ENCODE assay signal across 9 cellular contexts in the genomic region with DNA sequence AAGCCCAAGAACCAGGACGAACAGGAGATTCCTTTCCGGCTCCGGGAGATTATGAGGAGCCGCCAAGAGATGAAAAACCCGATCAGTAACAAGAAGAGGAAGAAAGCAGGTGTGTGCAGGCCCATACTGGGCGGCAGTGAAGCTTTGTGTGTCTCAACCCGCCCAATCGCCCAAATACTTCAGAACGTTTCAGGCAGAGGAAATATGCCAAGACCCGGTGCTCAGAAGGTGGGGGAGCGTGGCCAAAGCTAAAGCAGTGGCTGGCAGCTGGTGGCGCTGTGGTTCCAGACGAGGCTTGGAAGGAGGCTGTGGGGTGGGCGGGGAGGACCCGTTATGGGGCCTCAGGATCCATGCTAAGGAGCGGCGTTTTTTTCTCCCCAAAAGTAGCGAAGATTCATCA. TPM values are rescaled to one million over a fixed set of nuclear protein-coding genes. Genes with fewer than 3 reads are reported as not detected.
DNase-seq lines count a peak whose midpoint lies in the region; ATAC-seq and TF ChIP-seq lines count a peak whose summit lies in the region.
"Had no signal": no experiment of that assay in that cellular context is flagged by ENCODE, and none has a peak within 500 bp of the region (broad histone marks: within the 10 kb centered on the region; RNA-seq: fewer than 3 reads in every experiment).

No MANE protein-coding gene starts in this region.

- no peak overlapping the region for H3K27ac ChIP-seq in OCI-LY7 (ENCODE audit: low read depth, low read length, poor library complexity, severe bottlenecking)

- peak overlapping the region; percentile 98 for H3K4me2 ChIP-seq in OCI-LY7 (ENCODE audit: low read length)

- CTCF ChIA-PET in OCI-LY7 (lab: Charles Lee; ENCODE audit: unreplicated experiment): interaction anchor here (0.6 kb wide), 1 partner anchor 342 kb away, joined by 3 read pairs; no protein-coding TSS in a partner anchor

- H2AFZ ChIP-seq in OCI-LY7 (ENCODE audit: low read length): no peak overlapping the region

- peaks cover 18 to 21% of the 10 kb centered on the region in 2 donors for H3K4me1 Mint-ChIP-seq in effector memory CD8-positive, alpha-beta T cell (ENCODE audit: low read depth in 2 of 2)

- peak overlapping the region; percentile 86 to 91 for H3K27ac Mint-ChIP-seq in effector memory CD8-positive, alpha-beta T cell

- H3K36me3 Mint-ChIP-seq in effector memory CD8-positive, alpha-beta T cell (ENCODE audit: insufficient read depth): peaks cover 50% of the 10 kb centered on the region

- peak; percentile 82 for TF ChIP-seq CTCF in OCI-LY7 (conservative IDR thresholded peaks at IDR 0.05; ENCODE audit: low read length)
- TF ChIP-seq CTCF in retinal pigment epithelial cell (conservative IDR thresholded peaks at IDR 0.05; ENCODE audit: low read depth, low read length): no peak

- H3K9me3 ChIP-seq in OCI-LY7 (ENCODE audit: low read length): no peaks in the 10 kb centered on the region

- H3K27me3 ChIP-seq in H7 (ENCODE audit: control insufficient read depth, insufficient read depth, low read length): no peaks in the 10 kb centered on the region

- no peak overlapping the region for H3K4me3 ChIP-seq in H7 (ENCODE audit: insufficient read depth, low read depth, low read length)
- H3K4me3 ChIP-seq in OCI-LY7 (ENCODE audit: low read depth, low read length, poor library complexity, severe bottlenecking): peak overlapping the region; percentile 100
- peak overlapping the region; percentile 10 for H3K4me3 ChIP-seq in retinal pigment epithelial cell (ENCODE audit: low read length)

- no peaks in the 10 kb centered on the region for H3K9me3 Mint-ChIP-seq in effector memory CD8-positive, alpha-beta T cell

- intact Hi-C loops in OCI-LY7 (cut with micrococcal nuclease; ENCODE audit: unreplicated experiment): loop anchor here (1.0 kb wide), 1 partner anchor 16 kb away; the partner anchor contains the start of gene ARL16

- H3K9me2 ChIP-seq in OCI-LY7 (ENCODE audit: insufficient read depth, low read length): no peaks in the 10 kb centered on the region

- peaks cover 36% of the 10 kb centered on the region for H3K79me2 ChIP-seq in OCI-LY7 (ENCODE audit: insufficient read depth, low read depth, low read length)

- peaks cover 37% of the 10 kb centered on the region for H3K36me3 ChIP-seq in H7 (replicated peaks; ENCODE audit: control insufficient read depth, insufficient read depth, low read length)
- H3K36me3 ChIP-seq in OCI-LY7 (ENCODE audit: insufficient read depth, low read length): peaks cover 70% of the 10 kb centered on the region

- H3K4me3 Mint-ChIP-seq in effector memory CD8-positive, alpha-beta T cell: peak overlapping the region; percentile 92 to 94

- H3K27me3 Mint-ChIP-seq in effector memory CD8-positive, alpha-beta T cell: no peaks in the 10 kb centered on the region

- peak; percentile 75 for DNase-seq in H7
- DNase-seq in OCI-LY7 (ENCODE audit: low spot score): peak; percentile 54
- DNase-seq in effector memory CD8-positive, alpha-beta T cell: no peak
- no peak for DNase-seq in retinal pigment epithelial cell (ENCODE audit: low read depth)
- DNase-seq in stimulated activated CD4-positive, alpha-beta T cell treated with anti-CD3 and anti-CD28 coated beads, Interleukin-2, amount 100 ng/mL, for 24 hours: no peak
- DNase-seq in activated CD8-positive, alpha-beta memory T cell treated with anti-CD3 and anti-CD28 coated beads, Interleukin-2, amount 50 U/mL, for 4 hours: no peak
- DNase-seq in AG08395 (ENCODE audit: low spot score): no peak
- DNase-seq: NCI-H446 treated with DMSO at 0.1 percent for 48 hours; stimulated activated naive CD4-positive, alpha-beta T cell had no signal

- BruUV-seq in OCI-LY7 (replicated peaks; lab: Mats Ljungman, UMichigan): no TSS peak

- ATAC-seq in effector memory CD8-positive, alpha-beta T cell (replicated peaks): no peak

- POLR2A ChIA-PET in OCI-LY7 (lab: Charles Lee): interaction anchor here (1.1 kb wide), 1 partner anchor 11 kb away, joined by 3 read pairs; no protein-coding TSS in a partner anchor

- H4K20me1 ChIP-seq in OCI-LY7 (ENCODE audit: insufficient read depth, low read length): no peaks in the 10 kb centered on the region

- peaks cover 25% of the 10 kb centered on the region for H3K4me1 ChIP-seq in OCI-LY7 (ENCODE audit: insufficient read depth, low read length, poor library complexity, severe bottlenecking)

RNA-seq across cellular contexts. Expression of gene CCDC137, which starts 1.2 kb away (rescaled TPM):
- 40.7 and 49.7 TPM in 2 replicates for total RNA-seq in H7 (2014; rRNA removed; shearing (Covaris generic))
- 39.4 and 39.9 TPM in 2 replicates for total RNA-seq in OCI-LY7 (2014; rRNA removed; shearing (Covaris generic))
- total RNA-seq in OCI-LY7 (2022): 61.1 and 61.4 TPM in 2 replicates

RNA-seq across cellular contexts. Expression of gene OXLD1, which starts 1.3 kb away (rescaled TPM):
- 100 and 115 TPM in 2 replicates for total RNA-seq in H7 (2014; rRNA removed; shearing (Covaris generic))
- total RNA-seq in OCI-LY7 (2014; rRNA removed; shearing (Covaris generic)): 148 and 151 TPM in 2 replicates
- 116 and 121 TPM in 2 replicates for total RNA-seq in OCI-LY7 (2022)

RNA-seq across cellular contexts. Expression of gene PDE6G, which starts 11.4 kb away (rescaled TPM):
- total RNA-seq in H7 (2014; rRNA removed; shearing (Covaris generic)): 19.0 and 22.7 TPM in 2 replicates
- total RNA-seq in OCI-LY7 (2014; rRNA removed; shearing (Covaris generic)): not detected in 2 replicates
- 0.44 TPM in 1 of 2 replicates, not detected in the other for total RNA-seq in OCI-LY7 (2022)

RNA-seq across cellular contexts. Expression of gene ARL16, which starts 15.8 kb away (rescaled TPM):
- 47.4 and 74.6 TPM in 2 replicates for total RNA-seq in H7 (2014; rRNA removed; shearing (Covaris generic))
- 86.1 and 86.4 TPM in 2 replicates for total RNA-seq in OCI-LY7 (2014; rRNA removed; shearing (Covaris generic))
- total RNA-seq in OCI-LY7 (2022): 49.8 and 52.2 TPM in 2 replicates

RNA-seq across cellular contexts. Expression of gene HGS, which starts 16.1 kb away (rescaled TPM):
- total RNA-seq in H7 (2014; rRNA removed; shearing (Covaris generic)): 119 and 133 TPM in 2 replicates
- 120 and 162 TPM in 2 replicates for total RNA-seq in OCI-LY7 (2014; rRNA removed; shearing (Covaris generic))
- total RNA-seq in OCI-LY7 (2022): 175 and 219 TPM in 2 replicates

Comparison
In these comparisons a context has a peak if more than half of its experiments do, and no peak if none do; other contexts are left out.
1. DNase-seq: peak in H7 (single experiment) and OCI-LY7 (single experiment); none in effector memory CD8-positive, alpha-beta T cell (0 of 3), retinal pigment epithelial cell (single experiment), stimulated activated CD4-positive, alpha-beta T cell treated with anti-CD3 and anti-CD28 coated beads, Interleukin-2, amount 100 ng/mL, for 24 hours (0 of 2), activated CD8-positive, alpha-beta memory T cell treated with anti-CD3 and anti-CD28 coated beads, Interleukin-2, amount 50 U/mL, for 4 hours (single experiment) and AG08395 (single experiment).
2. RNA of gene PDE6G, which starts 11.4 kb away (total RNA-seq): 19.0 to 22.7 TPM in H7; 0.44 TPM in OCI-LY7; every median in the first group is over 10 times any median in the second.